ENCODE assay signal across 9 cellular contexts in the genomic region with DNA sequence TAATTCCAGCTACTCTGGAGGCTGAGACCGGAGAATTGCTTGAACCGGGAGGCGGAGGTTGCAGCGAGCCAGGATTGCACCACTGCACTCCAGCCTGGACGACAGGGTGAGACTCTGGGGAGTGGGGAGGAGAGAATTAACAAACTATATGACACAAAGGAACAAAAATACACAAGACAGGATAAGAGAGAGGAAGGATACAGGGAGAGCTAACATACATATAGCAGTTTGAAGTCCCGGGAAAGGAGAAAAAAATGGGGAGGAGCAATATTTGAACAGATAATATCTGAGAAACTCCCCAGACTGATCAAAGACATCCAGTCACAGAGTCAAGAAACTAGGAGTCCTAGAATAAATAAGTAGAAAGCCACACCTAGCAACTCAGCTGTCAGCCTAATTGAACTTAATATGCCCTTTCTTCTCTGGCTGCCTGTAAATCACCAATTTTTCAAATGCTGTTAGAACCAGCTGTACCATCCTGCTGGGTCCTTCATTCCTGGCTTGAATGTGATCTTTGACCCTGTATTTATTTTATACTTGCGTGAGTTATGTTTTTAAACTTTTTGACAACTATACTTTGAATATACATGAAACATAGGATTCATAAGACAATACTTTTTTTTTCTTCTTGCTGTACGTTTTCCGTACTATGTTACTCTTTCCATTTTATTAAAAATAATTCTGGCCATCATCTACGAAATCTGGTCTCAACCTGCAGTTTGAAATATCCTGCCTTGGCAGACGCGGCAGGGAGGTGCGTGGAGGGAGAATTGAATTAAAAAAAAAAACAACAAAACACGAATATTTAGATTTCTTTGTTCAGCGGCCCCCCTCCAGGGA. TPM values are rescaled to one million over a fixed set of nuclear protein-coding genes. Genes with fewer than 3 reads are reported as not detected.
DNase-seq lines count a peak whose midpoint lies in the region; ATAC-seq, FAIRE-seq and TF ChIP-seq lines count a peak whose summit lies in the region.
"Had no signal": no experiment of that assay in that cellular context is flagged by ENCODE, and none has a peak within 500 bp of the region (broad histone marks: within the 10 kb centered on the region; RNA-seq: fewer than 3 reads in every experiment).

No MANE protein-coding gene starts in this region.

- H3K36me3 ChIP-seq in BJ (ENCODE audit: control insufficient read depth, insufficient read depth, low read length) (no peaks in the 10 kb centered on the region; the same call in 1 of the 2 replicates), PC-3 (ENCODE audit: low read depth, low read length) (peaks cover 17% of the 10 kb centered on the region; the same call in 1 of the 2 replicates), pancreas (no peaks in the 10 kb centered on the region)

- WGBS in pancreas, 2 donors: 36 to 39% methylated on average over 15 of the region's 15 CpGs

- ATAC-seq in PC-3 (peak; percentile 31), pancreas (peak in 3 of 4 donors; percentile 28 to 44 (median 33)), HG03196 (IDR thresholded peaks at IDR 0.05; ENCODE audit: unreplicated experiment) (no peak)

- no peak overlapping the region for H3K27ac ChIP-seq in PC-3 (ENCODE audit: low read length)
- peak overlapping the region in 2 of 4 donors; percentile 65 to 73 for H3K27ac ChIP-seq in pancreas
- H3K27ac ChIP-seq: VCaP had no signal

- BruUV-seq in PC-3 (replicated peaks; lab: Mats Ljungman, UMichigan): no TSS peak

- no peaks in the 10 kb centered on the region for H3K27me3 ChIP-seq in BJ (ENCODE audit: control insufficient read depth, insufficient read depth, low read length)
- H3K27me3 ChIP-seq in PC-3 (ENCODE audit: low read length): no peaks in the 10 kb centered on the region
- H3K27me3 ChIP-seq in pancreas: no peaks in the 10 kb centered on the region

- intact Hi-C loops in PC-3 (cut with micrococcal nuclease): loop anchor here (5.0 to 10.0 kb wide), 2 partner anchors 64 to 69 kb away; a partner anchor contains a TSS
- intact Hi-C loops in pancreas (cut with DNase I): no loop called here

- no peak for TF ChIP-seq CTCF in BJ (IDR thresholded peaks at IDR 0.05; ENCODE audit: insufficient read depth, low read depth, low read length)
- TF ChIP-seq CTCF in PC-3 (conservative IDR thresholded peaks at IDR 0.05; ENCODE audit: low read depth, low read length): no peak
- no peak for TF ChIP-seq CTCF in pancreas (IDR thresholded peaks at IDR 0.05)

- H2AFZ ChIP-seq in PC-3 (ENCODE audit: low read length): peak overlapping the region; percentile 98

- no peak for DNase-seq in BJ (ENCODE audit: low read depth)
- peak; percentile 35 for DNase-seq in PC-3
- peak; percentile 16 for DNase-seq in foreskin melanocyte
- DNase-seq in pancreas: no peak
- no peak for DNase-seq in A172 (ENCODE audit: low spot score)
- DNase-seq in activated CD4-positive, alpha-beta T cell treated with anti-CD3 and anti-CD28 coated beads, Interleukin-2, amount 50 U/mL, for 48 hours: no peak
- no peak for DNase-seq in NAMALWA (ENCODE audit: low spot score)

- POLR2A ChIA-PET in BJ (lab: Charles Lee): no interaction called here
- POLR2A ChIA-PET in PC-3 (lab: Charles Lee; ENCODE audit: unreplicated experiment): no interaction called here

- peak overlapping the region; percentile 61 for H3K4me3 ChIP-seq in BJ (ENCODE audit: low read depth, low read length)
- peak overlapping the region; percentile 79 for H3K4me3 ChIP-seq in PC-3 (ENCODE audit: low read length)
- peak overlapping the region; percentile 55 to 69 (median 64) for H3K4me3 ChIP-seq in pancreas

- CTCF ChIA-PET in BJ (lab: Yijun Ruan, JAX) (interaction anchor here (0.9 to 1.5 kb wide), 2 partner anchors 23 to 66 kb away, joined by 3 read pairs; no protein-coding TSS in a partner anchor), PC-3 (lab: Charles Lee) (interaction anchor here (1.5 kb wide), 1 partner anchor 67 kb away, joined by 8 read pairs; no protein-coding TSS in a partner anchor)

- H3K9me2 ChIP-seq in PC-3 (replicated peaks; ENCODE audit: low read length): no peaks in the 10 kb centered on the region

- H3F3A ChIP-seq in PC-3 (ENCODE audit: low read length, unreplicated experiment): no peaks in the 10 kb centered on the region

- H3K9me3 ChIP-seq in PC-3 (ENCODE audit: low read length) (peaks cover 13% of the 10 kb centered on the region; the same call in 1 of the 2 replicates), pancreas (no peaks in the 10 kb centered on the region)

- peaks cover 10% of the 10 kb centered on the region for H3K4me1 ChIP-seq in PC-3 (ENCODE audit: insufficient read depth, low read length)
- H3K4me1 ChIP-seq in pancreas: peaks cover 0 to 4% (median 0%) of the 10 kb centered on the region in 3 donors

- H4K20me1 ChIP-seq in PC-3 (ENCODE audit: low read length): no peaks in the 10 kb centered on the region

- H3K79me2 ChIP-seq in PC-3 (ENCODE audit: low read length): no peaks in the 10 kb centered on the region

- FAIRE-seq in pancreas (lab: Jason Lieb, UNC): no peak

- H3K9ac ChIP-seq in PC-3 (ENCODE audit: low read length): peak overlapping the region; percentile 71

- H3K4me2 ChIP-seq in PC-3 (ENCODE audit: low read length): peak overlapping the region; percentile 94

RNA-seq across cellular contexts. Expression of a gene that starts 0.9 kb away (rescaled TPM):
- 17.2 and 26.8 TPM in 2 replicates for polyA plus RNA-seq in BJ (2011; rRNA removed)
- 8.5 and 11.2 TPM in 2 replicates for polyA minus RNA-seq in BJ (2011; rRNA and poly(A)+ RNA removed)
- total RNA-seq in PC-3 (2014; rRNA removed): 5.8 and 6.0 TPM in 2 replicates
- total RNA-seq in pancreas: 10 to 100 TPM in 1 of 6 donors, 1 to 10 TPM in 5; 3.1 to 21.6 (median 4.0) TPM
- polyA plus RNA-seq in pancreas: 1 to 10 TPM; 6.1 to 9.9 TPM
- total RNA-seq in A172 (2014; rRNA removed; shearing (Covaris generic)): 0.07 TPM in 1 of 2 replicates, not detected in the other

RNA-seq across cellular contexts. Expression of a gene that starts 50.5 kb away (rescaled TPM):
- polyA plus RNA-seq in BJ (2011; rRNA removed) (not detected in 2 replicates), pancreas (not detected)
- polyA minus RNA-seq in BJ (2011; rRNA and poly(A)+ RNA removed): not detected in 2 replicates
- total RNA-seq in PC-3 (2014; rRNA removed) (not detected in 2 replicates), pancreas (not detected)
- total RNA-seq in A172 (2014; rRNA removed; shearing (Covaris generic)): not detected in 2 replicates

Comparison
In these comparisons a context has a peak if more than half of its experiments do, and no peak if none do; other contexts are left out.
1. DNase-seq: peak in PC-3 (single experiment) and foreskin melanocyte (single experiment); none in BJ (single experiment), pancreas (0 of 6), A172 (single experiment), activated CD4-positive, alpha-beta T cell treated with anti-CD3 and anti-CD28 coated beads, Interleukin-2, amount 50 U/mL, for 48 hours (0 of 2) and NAMALWA (single experiment).
2. Peak in every context shown above with its lines, with median percentiles within 50 percentile points of each other: H3K4me3 ChIP-seq.